In the genomic region with DNA sequence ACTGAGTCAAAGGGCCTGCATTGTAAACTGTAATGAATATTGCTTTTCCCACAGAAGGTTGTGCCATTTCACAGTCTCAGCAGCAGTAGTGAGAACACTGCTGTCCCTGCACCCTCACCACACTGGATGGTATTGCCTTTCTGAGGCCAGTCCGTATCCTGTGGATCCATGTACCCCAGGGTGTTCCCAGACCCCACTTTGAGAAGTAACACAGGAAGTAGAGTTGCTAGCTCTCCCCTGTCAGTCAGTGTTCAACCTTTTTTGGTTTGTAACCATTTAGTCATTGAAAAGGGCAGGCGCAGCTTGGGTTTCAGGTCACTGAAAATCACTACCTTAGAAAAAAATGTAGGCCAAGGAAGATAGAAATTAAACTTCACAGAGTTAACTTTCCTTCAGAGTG, we compare ENCODE assay signal across 17 cellular contexts.
"Had no signal": no experiment of that assay in that cellular context is flagged by ENCODE, and none has a peak within 500 bp of the region (broad histone marks: within the 10 kb centered on the region; RNA-seq: fewer than 3 reads in every experiment).

No MANE protein-coding gene starts in this region.

- H3K4me1 Mint-ChIP-seq: nephron had no signal

- DNase-seq: activated CD4-positive, alpha-beta memory T cell treated with anti-CD3 and anti-CD28 coated beads, Interleukin-2, amount 10 ng/mL, durations not matched to agents 7 days and 5 days; activated effector memory CD4-positive, alpha-beta T cell treated with Interleukin-2 at 50 U/mL for 16 hours; activated T-cell treated with anti-CD3 and anti-CD28 coated beads, Interleukin-2, amount 50 U/mL, for 48 hours; amygdala; colonic mucosa; dorsolateral prefrontal cortex; gastrocnemius medialis; hippocampal formation; left ventricle myocardium inferior; pancreas; right cardiac atrium; stimulated activated CD4-positive, alpha-beta T cell treated with anti-CD3 and anti-CD28 coated beads, Interleukin-4, amount 100 ng/mL, for 4 hours; T-helper 9 cell had no signal

- H3K27ac Mint-ChIP-seq: activated CD4-positive, alpha-beta memory T cell treated with anti-CD3 and anti-CD28 coated beads, Interleukin-2, amount 10 ng/mL, durations not matched to agents 7 days and 5 days; activated naive CD4-positive, alpha-beta T cell treated with anti-CD3 and anti-CD28 coated beads, Interleukin-2, amount 50 U/mL, for 72 hours; nephron; type B pancreatic cell; WTC11 had no signal

- ATAC-seq: activated naive CD4-positive, alpha-beta T cell treated with anti-CD3 and anti-CD28 coated beads, Interleukin-2, amount 50 U/mL, for 72 hours; gastrocnemius medialis; pancreas; right cardiac atrium; WTC11 had no signal

- H3K4me3 Mint-ChIP-seq: activated CD4-positive, alpha-beta memory T cell treated with anti-CD3 and anti-CD28 coated beads, Interleukin-2, amount 10 ng/mL, durations not matched to agents 7 days and 5 days; nephron; type B pancreatic cell; WTC11 had no signal

- H3K36me3 Mint-ChIP-seq: type B pancreatic cell had no signal

- H3K27me3 Mint-ChIP-seq: activated CD4-positive, alpha-beta memory T cell treated with anti-CD3 and anti-CD28 coated beads, Interleukin-2, amount 10 ng/mL, durations not matched to agents 7 days and 5 days had no signal

- H3K9me3 Mint-ChIP-seq: activated CD4-positive, alpha-beta memory T cell treated with anti-CD3 and anti-CD28 coated beads, Interleukin-2, amount 10 ng/mL, durations not matched to agents 7 days and 5 days; activated naive CD4-positive, alpha-beta T cell treated with anti-CD3 and anti-CD28 coated beads, Interleukin-2, amount 50 U/mL, for 72 hours; type B pancreatic cell had no signal
